Comparison of ENCODE assay signal across 19 cellular contexts in the genomic region with DNA sequence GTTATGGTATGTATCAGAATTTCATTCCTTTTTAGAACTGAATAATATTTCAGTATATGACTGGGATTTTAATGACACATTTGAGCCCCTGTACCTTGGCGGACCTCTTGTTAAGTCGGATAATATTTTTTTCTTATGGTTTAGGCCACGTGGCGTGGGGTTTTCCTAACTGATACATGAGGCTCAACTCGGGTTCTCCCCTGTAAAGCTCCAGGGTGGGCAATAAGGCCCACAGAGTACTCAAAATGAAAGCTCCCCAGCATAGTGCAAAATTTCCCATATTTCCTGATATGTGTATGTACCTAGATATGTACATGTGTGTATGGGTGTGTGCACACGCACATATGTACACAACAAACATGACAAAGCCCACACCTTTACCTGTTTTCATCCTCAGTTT. TPM values are rescaled to one million over a fixed set of nuclear protein-coding genes. Genes with fewer than 3 reads are reported as not detected.
DNase-seq lines count a peak whose midpoint lies in the region; ATAC-seq and TF ChIP-seq lines count a peak whose summit lies in the region.
"Had no signal": no experiment of that assay in that cellular context is flagged by ENCODE, and none has a peak within 500 bp of the region (broad histone marks: within the 10 kb centered on the region; RNA-seq: fewer than 3 reads in every experiment).

No MANE protein-coding gene starts in this region.

- BruUV-seq in OCI-LY7 (replicated peaks; lab: Mats Ljungman, UMichigan), result no TSS peak

- CTCF ChIA-PET in OCI-LY7 (lab: Charles Lee; ENCODE audit: unreplicated experiment), result no interaction called here

- H4K20me1 ChIP-seq in OCI-LY3 (ENCODE audit: insufficient read depth, low read length) (no peaks in the 10 kb centered on the region), OCI-LY7 (ENCODE audit: insufficient read depth, low read length) (no peaks in the 10 kb centered on the region)

- intact Hi-C loops in OCI-LY7 (cut with micrococcal nuclease; ENCODE audit: unreplicated experiment) (no loop called here), lower leg skin (cut with DNase I; ENCODE audit: low total_unique reads) (no loop called here)

- TF ChIP-seq POLR2A in lower leg skin (IDR thresholded peaks at IDR 0.05), result no peak

- H3K27ac ChIP-seq in OCI-LY3 (ENCODE audit: low read length), result peak overlapping the region; percentile 98
- no peak overlapping the region for H3K27ac ChIP-seq in OCI-LY7 (ENCODE audit: low read depth, low read length, poor library complexity, severe bottlenecking)
- H3K27ac ChIP-seq: KMS-11 had no signal

- H3K9ac ChIP-seq in OCI-LY3 (ENCODE audit: low read length), result peak overlapping the region; percentile 24; the same call in 1 of the 2 replicates
- H3K9ac ChIP-seq: KMS-11 had no signal

- no peaks in the 10 kb centered on the region for H3K9me2 ChIP-seq in OCI-LY7 (ENCODE audit: insufficient read depth, low read length)

- H3K36me3 ChIP-seq in OCI-LY3 (replicated peaks; ENCODE audit: low read depth, low read length), result peaks cover 36% of the 10 kb centered on the region
- no peaks in the 10 kb centered on the region for H3K36me3 ChIP-seq in OCI-LY7 (ENCODE audit: insufficient read depth, low read length)

- H3K4me3 ChIP-seq in GM12864 (ENCODE audit: low read depth, low read length), result no peak overlapping the region
- H3K4me3 ChIP-seq in OCI-LY3 (ENCODE audit: low read length), result no peak overlapping the region; the same call in 1 of the 2 replicates
- H3K4me3 ChIP-seq in OCI-LY7 (ENCODE audit: low read depth, low read length, poor library complexity, severe bottlenecking), result no peak overlapping the region
- no peak overlapping the region for H3K4me3 ChIP-seq in lower leg skin (ENCODE audit: low read depth, poor library complexity, severe bottlenecking)
- H3K4me3 ChIP-seq: MG63 had no signal

- H3K9me3 ChIP-seq in OCI-LY3 (ENCODE audit: insufficient read depth, low read length) (peaks cover 14% of the 10 kb centered on the region; the same call in 1 of the 2 replicates), OCI-LY7 (ENCODE audit: low read length) (0 out of 2 replicates have a peak, but pooled peaks cover 3% of the 10 kb centered on the region)

- H3K27me3 ChIP-seq in OCI-LY3 (ENCODE audit: low read depth, low read length), result no peaks in the 10 kb centered on the region
- H3K27me3 ChIP-seq: MG63 had no signal

- 94 to 95% methylated on average over 6 of the region's 6 CpGs for WGBS in lower leg skin, 2 donors

- H3K4me2 ChIP-seq in OCI-LY3 (ENCODE audit: low read length) (peak overlapping the region; percentile 32; the same call in 1 of the 2 replicates), OCI-LY7 (ENCODE audit: low read length) (no peak overlapping the region)
- H3K4me2 ChIP-seq: KMS-11 had no signal

- H3K4me1 ChIP-seq in OCI-LY3 (ENCODE audit: low read length) (peaks cover 83% of the 10 kb centered on the region), OCI-LY7 (ENCODE audit: insufficient read depth, low read length, poor library complexity, severe bottlenecking) (no peaks in the 10 kb centered on the region)

- H2AFZ ChIP-seq in OCI-LY3 (ENCODE audit: low read depth, low read length), result no peak overlapping the region
- no peak overlapping the region for H2AFZ ChIP-seq in OCI-LY7 (ENCODE audit: low read length)

- no peaks in the 10 kb centered on the region; the same call in 1 of the 2 replicates for H3K79me2 ChIP-seq in OCI-LY3 (ENCODE audit: low read length)
- H3K79me2 ChIP-seq in OCI-LY7 (ENCODE audit: insufficient read depth, low read depth, low read length), result no peaks in the 10 kb centered on the region

- TF ChIP-seq CTCF in GM12864 (IDR thresholded peaks at IDR 0.05; ENCODE audit: low read depth, low read length, missing control alignments) (no peak), OCI-LY3 (IDR thresholded peaks at IDR 0.05; ENCODE audit: low read depth, low read length) (no peak), OCI-LY7 (conservative IDR thresholded peaks at IDR 0.05; ENCODE audit: low read length) (no peak), lower leg skin (IDR thresholded peaks at IDR 0.05) (no peak)

- DNase-seq in GM12864 (ENCODE audit: low read depth) (peak; percentile 65), OCI-LY7 (ENCODE audit: low spot score) (no peak), lower leg skin (ENCODE audit: low spot score in 2 of 2) (no peak)
- no peak for DNase-seq in activated CD8-positive, alpha-beta memory T cell treated with anti-CD3 and anti-CD28 coated beads for 24 hours
- DNase-seq: CD8-positive, alpha-beta T cell; DND-41; GDM1; HFFc6; MG63; NCI-H1105; NCI-H1694 treated with DMSO at 0.1 percent for 48 hours; NCI-H446; SHP77 treated with DMSO at 0.1 percent for 48 hours had no signal

- POLR2A ChIA-PET in OCI-LY7 (lab: Charles Lee), result interaction anchor here (0.7 to 2.0 kb wide), 5 partner anchors 11 to 375 kb away, joined by 3 to 8 read pairs (median 3); no protein-coding TSS in a partner anchor

- peak; percentile 43 for ATAC-seq in GM18868 (IDR thresholded peaks at IDR 0.05; ENCODE audit: unreplicated experiment)
- peak; percentile 26 for ATAC-seq in HG02798 (IDR thresholded peaks at IDR 0.05; ENCODE audit: poor library complexity, unreplicated experiment)
- no peak for ATAC-seq in GM21381 (IDR thresholded peaks at IDR 0.05; ENCODE audit: unreplicated experiment)
- ATAC-seq: CD8-positive, alpha-beta T cell had no signal

RNA-seq across cellular contexts. Expression of a gene that starts 24.5 kb away (rescaled TPM):
- total RNA-seq in OCI-LY7 (2014; rRNA removed; shearing (Covaris generic)), result not detected in 2 replicates
- total RNA-seq in OCI-LY7 (2022) (0.65 and 0.87 TPM in 2 replicates), lower leg skin (under 1 TPM in 2 of 4 donors, not detected in 2; 0.39 to 0.72 TPM)
- total RNA-seq: H1 had no signal

RNA-seq across cellular contexts. Expression of a gene that starts 33.2 kb away (rescaled TPM):
- total RNA-seq in OCI-LY7 (2014; rRNA removed; shearing (Covaris generic)), result 4.6 and 5.6 TPM in 2 replicates
- 9.0 and 9.5 TPM in 2 replicates for total RNA-seq in OCI-LY7 (2022)
- total RNA-seq in lower leg skin, result 10 to 100 TPM; 11.3 to 16.6 (median 14.3) TPM

RNA-seq across cellular contexts. Expression of a gene that starts 48.1 kb away (rescaled TPM):
- 50.9 and 55.1 TPM in 2 replicates for total RNA-seq in OCI-LY7 (2014; rRNA removed; shearing (Covaris generic))
- total RNA-seq in OCI-LY7 (2022) (31.7 and 35.8 TPM in 2 replicates), lower leg skin (100 to 1,000 TPM in 1 of 4 donors, 10 to 100 TPM in 3; 33.5 to 112 (median 60.6) TPM)
